ENCODE assay signal across 8 cellular contexts in genomic region chr17:75288784-75289121, GRCh38.
DNase-seq lines count a peak whose midpoint lies in the region; ATAC-seq, FAIRE-seq and TF ChIP-seq lines count a peak whose summit lies in the region.

No MANE protein-coding gene starts in this region.

- intact Hi-C loops in tibial artery (cut with DNase I; ENCODE audit: low total_unique reads), result no loop called here

- TF ChIP-seq CTCF in LNCaP clone FGC (IDR thresholded peaks at IDR 0.05; ENCODE audit: control insufficient read depth, extremely low read depth, insufficient read depth) (no peak), tibial artery (IDR thresholded peaks at IDR 0.05) (no peak)

- FAIRE-seq in H54 (lab: Jason Lieb, UNC), result no peak

- DNase-seq in GM03348 (ENCODE audit: low spot score) (peak; percentile 42), H54 (ENCODE audit: insufficient read length, low spot score) (peak; percentile 64), LNCaP clone FGC (ENCODE audit: low read depth) (no peak), tibial artery (no peak), D341Med (ENCODE audit: low spot score) (no peak)

- H3K4me3 ChIP-seq in LNCaP clone FGC (ENCODE audit: low read depth, low read length) (peak overlapping the region; percentile 83), endocrine pancreas (ENCODE audit: control insufficient read depth, insufficient read depth, low read length) (no peak overlapping the region), muscle layer of duodenum (ENCODE audit: low read depth in 1 of 2, low read length in 2 of 2) (peak overlapping the region; percentile 84 to 95), tibial artery (peak overlapping the region; percentile 69 to 73)

- ATAC-seq in SK-N-SH treated with all-trans-retinoic acid at 6 μM for 48 hours, result peak; percentile 51

- no peaks in the 10 kb centered on the region for H3K27me3 ChIP-seq in endocrine pancreas (ENCODE audit: control insufficient read depth, insufficient read depth, low read length)
- no peaks in the 10 kb centered on the region for H3K27me3 ChIP-seq in muscle layer of duodenum (ENCODE audit: low read depth, low read length)
- H3K27me3 ChIP-seq in tibial artery, result no peaks in the 10 kb centered on the region

- no peak for TF ChIP-seq POLR2A in H54 (IDR thresholded peaks at IDR 0.05; ENCODE audit: low read depth, low read length)

- H3K27ac ChIP-seq in muscle layer of duodenum (ENCODE audit: low read length) (peak overlapping the region; percentile 63), tibial artery (peak overlapping the region; percentile 86 to 87)

- no peaks in the 10 kb centered on the region for H3K36me3 ChIP-seq in endocrine pancreas (ENCODE audit: control insufficient read depth, insufficient read depth, low read length)
- H3K36me3 ChIP-seq in muscle layer of duodenum (ENCODE audit: control insufficient read depth in 1 of 2, insufficient read depth in 2 of 2, low read length in 2 of 2), result no peaks in the 10 kb centered on the region
- H3K36me3 ChIP-seq in tibial artery, result peaks cover 0 to 19% (median 12%) of the 10 kb centered on the region in 3 donors

- H3K9ac ChIP-seq in endocrine pancreas (ENCODE audit: control insufficient read depth, insufficient read depth, low read length), result peak overlapping the region; percentile 50

- H3K9me3 ChIP-seq in endocrine pancreas (ENCODE audit: control insufficient read depth, low read length) (no peaks in the 10 kb centered on the region), muscle layer of duodenum (ENCODE audit: control insufficient read depth in 1 of 2, low read length in 2 of 2) (no peaks in the 10 kb centered on the region), tibial artery (no peaks in the 10 kb centered on the region)

- H3K4me1 ChIP-seq in endocrine pancreas (ENCODE audit: control insufficient read depth, insufficient read depth, low read length), result no peaks in the 10 kb centered on the region
- H3K4me1 ChIP-seq in muscle layer of duodenum (ENCODE audit: control insufficient read depth in 1 of 2, insufficient read depth in 2 of 2, low read length in 2 of 2), result peaks cover 0 to 7% of the 10 kb centered on the region in 2 donors
- H3K4me1 ChIP-seq in tibial artery, result peaks cover 0 to 10% (median 4%) of the 10 kb centered on the region in 4 donors

TF ChIP-seq in SK-N-SH treated with all-trans-retinoic acid at 6 μM for 48 hours, 23 proteins besides CTCF, POLR2A, EP300 and RAD21:
- TF ChIP-seq GLIS3 (CRISPR knock-in tag; IDR thresholded peaks at IDR 0.05) (0 out of 2 replicates have a peak, but pooled peaks have one; percentile 31), OSR1 (CRISPR knock-in tag; IDR thresholded peaks at IDR 0.05) (no peak)

Comparison
In these comparisons a context has a peak if more than half of its experiments do, and no peak if none do; other contexts are left out.
1. DNase-seq: peak in GM03348 (single experiment) and H54 (single experiment); none in LNCaP clone FGC (single experiment), tibial artery (0 of 2) and D341Med (single experiment).